Comparison of ENCODE assay signal across 10 cellular contexts in genomic region chr6:27280064-27280539, GRCh38. TPM values are rescaled to one million over a fixed set of nuclear protein-coding genes. Genes with fewer than 3 reads are reported as not detected.
DNase-seq lines count a peak whose midpoint lies in the region; ATAC-seq, FAIRE-seq and TF ChIP-seq lines count a peak whose summit lies in the region.
"Had no signal": no experiment of that assay in that cellular context is flagged by ENCODE, and none has a peak within 500 bp of the region (broad histone marks: within the 10 kb centered on the region; RNA-seq: fewer than 3 reads in every experiment).

No MANE protein-coding gene starts in this region.

- peak overlapping the region; percentile 45 to 76 (median 49) for H3K4me3 ChIP-seq in fibroblast of lung (replicated peaks in 1 of 4; ENCODE audit: control extremely low read depth in 1 of 4, insufficient read depth in 1 of 4, low read depth in 3 of 4, low read length in 4 of 4)
- no peak overlapping the region for H3K4me3 ChIP-seq in WERI-Rb-1 (ENCODE audit: low read depth, low read length)

- no peaks in the 10 kb centered on the region for H3K36me3 ChIP-seq in fibroblast of lung (ENCODE audit: control insufficient read depth, insufficient read depth, low read length)
- H3K36me3 ChIP-seq in WERI-Rb-1: no peaks in the 10 kb centered on the region

- intact Hi-C loops in Right ventricle myocardium superior (cut with DNase I): no loop called here

- ATAC-seq in Right ventricle myocardium superior (ENCODE audit: poor library complexity): no peak

- no peaks in the 10 kb centered on the region for H3K4me1 ChIP-seq in fibroblast of lung (ENCODE audit: control insufficient read depth, extremely low read depth, insufficient read depth, low read length)

- no peak overlapping the region for H3K9ac ChIP-seq in fibroblast of lung (ENCODE audit: insufficient read depth, low read length)
- H3K9ac ChIP-seq: KMS-11 had no signal

- peak overlapping the region; percentile 94 for H3K4me2 ChIP-seq in fibroblast of lung (ENCODE audit: extremely low read depth, insufficient read depth, low read length)
- H3K4me2 ChIP-seq: KMS-11 had no signal

- no peaks in the 10 kb centered on the region for H3K79me2 ChIP-seq in fibroblast of lung (ENCODE audit: control insufficient read depth, insufficient read depth, low read length)

- H4K20me1 ChIP-seq in fibroblast of lung (ENCODE audit: control insufficient read depth, extremely low read depth, insufficient read depth, low read length): no peaks in the 10 kb centered on the region

- H3K9me3 ChIP-seq in fibroblast of lung (ENCODE audit: control insufficient read depth, insufficient read depth, low read depth, low read length) (no peaks in the 10 kb centered on the region), WERI-Rb-1 (ENCODE audit: severe bottlenecking) (peaks cover 66% of the 10 kb centered on the region)

- no peak overlapping the region for H2AFZ ChIP-seq in fibroblast of lung (ENCODE audit: low read length)

- FAIRE-seq in HTR-8/SVneo (lab: Jason Lieb, UNC): no peak

- no peak overlapping the region for H3K27ac ChIP-seq in fibroblast of lung (ENCODE audit: insufficient read depth, low read length)
- no peak overlapping the region for H3K27ac ChIP-seq in WERI-Rb-1
- H3K27ac ChIP-seq: KMS-11 had no signal

- DNase-seq in COLO668 (lab: John Stamatoyannopoulos, UW; ENCODE audit: unreplicated experiment) (peak; percentile 32), HTR-8/SVneo (ENCODE audit: insufficient read length, low spot score) (peak; percentile 39), SKM-1 (lab: John Stamatoyannopoulos, UW; ENCODE audit: unreplicated experiment) (peak; percentile 49), fibroblast of lung (ENCODE audit: low read depth in 2 of 2) (peak; percentile 52 to 58), WERI-Rb-1 (no peak), mucosa of gallbladder (ENCODE audit: low spot score) (no peak), Right ventricle myocardium superior (no peak)
- DNase-seq in stimulated activated CD4-positive, alpha-beta T cell treated with anti-CD3 and anti-CD28 coated beads, Interleukin-4, amount 100 ng/mL, for 4 hours: peak; percentile 2 to 19

- TF ChIP-seq CTCF in fibroblast of lung (conservative IDR thresholded peaks at IDR 0.05 in 1 of 2, IDR thresholded peaks at IDR 0.05 in 1 of 2; ENCODE audit: low read depth in 1 of 2, low read length in 2 of 2) (no peak), WERI-Rb-1 (IDR thresholded peaks at IDR 0.05; ENCODE audit: low read depth, low read length) (no peak)

- H3K27me3 ChIP-seq in fibroblast of lung (ENCODE audit: control insufficient read depth, insufficient read depth, low read length) (peaks cover 12% of the 10 kb centered on the region), WERI-Rb-1 (ENCODE audit: insufficient read depth, low read depth, severe bottlenecking) (peaks cover 98% of the 10 kb centered on the region)

RNA-seq across cellular contexts. Expression of gene POM121L2, which starts 32.0 kb away (rescaled TPM):
- not detected in 2 replicates for total RNA-seq in fibroblast of lung
- not detected in 2 replicates for polyA plus RNA-seq in fibroblast of lung
- polyA plus RNA-seq in fibroblast of lung (2012): not detected in 2 replicates
- polyA minus RNA-seq in fibroblast of lung (ENCODE audit: low replicate concordance): not detected in 2 replicates
- total RNA-seq in mucosa of gallbladder: not detected
- total RNA-seq in Right ventricle myocardium superior: not detected
- total RNA-seq: skeletal muscle tissue had no signal

RNA-seq across cellular contexts. Expression of gene PRSS16, which starts 32.6 kb away (rescaled TPM):
- not detected in 2 replicates for total RNA-seq in fibroblast of lung
- 0.15 TPM in 1 of 2 replicates, not detected in the other for polyA plus RNA-seq in fibroblast of lung
- polyA plus RNA-seq in fibroblast of lung (2012): not detected in 2 replicates
- not detected in 2 replicates for polyA minus RNA-seq in fibroblast of lung (ENCODE audit: low replicate concordance)
- total RNA-seq in mucosa of gallbladder: 35.1 TPM
- not detected for total RNA-seq in Right ventricle myocardium superior

Comparison
In these comparisons a context has a peak if more than half of its experiments do, and no peak if none do; other contexts are left out.
1. DNase-seq: peak in COLO668 (single experiment), HTR-8/SVneo (single experiment), SKM-1 (single experiment), fibroblast of lung (2 of 2) and stimulated activated CD4-positive, alpha-beta T cell treated with anti-CD3 and anti-CD28 coated beads, Interleukin-4, amount 100 ng/mL, for 4 hours (2 of 2); none in WERI-Rb-1 (single experiment), mucosa of gallbladder (single experiment) and Right ventricle myocardium superior (single experiment).
2. RNA of gene PRSS16, which starts 32.6 kb away (total RNA-seq): 35.1 TPM in mucosa of gallbladder (single experiment); not detected in Right ventricle myocardium superior (single experiment) and not detected in fibroblast of lung; every median in the first group is over 10 times any median in the second.